8 cellular contexts compared by ENCODE assay signal in the genomic region with DNA sequence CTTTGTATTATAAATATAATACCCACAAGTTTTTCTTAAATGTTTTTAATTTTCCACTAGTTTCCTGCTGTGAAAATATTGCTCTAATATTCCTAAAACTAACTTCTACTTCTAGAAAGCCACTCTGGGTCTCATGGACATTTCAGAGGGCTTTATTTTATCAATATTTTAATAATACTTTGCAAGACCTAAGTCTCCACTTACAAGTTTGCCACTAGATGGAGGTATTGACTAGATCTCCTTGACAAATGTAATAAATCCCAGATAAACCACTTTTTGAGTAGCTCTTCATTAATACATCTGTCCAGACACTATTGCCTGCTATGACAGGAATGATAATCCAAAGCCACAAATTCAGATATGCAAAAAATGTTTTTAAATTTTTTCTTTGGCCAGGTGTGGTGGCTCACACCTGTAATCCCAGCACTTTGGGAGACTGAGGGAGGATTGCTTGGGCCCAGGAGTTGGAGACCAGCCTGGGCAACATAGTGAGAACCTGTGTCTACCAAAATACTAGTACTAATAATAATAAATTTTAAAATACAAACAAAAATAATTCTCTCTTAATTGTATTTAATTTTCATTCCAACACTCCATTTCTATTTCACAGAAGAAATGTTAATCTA. TPM values are rescaled to one million over a fixed set of nuclear protein-coding genes. Genes with fewer than 3 reads are reported as not detected.
DNase-seq lines count a peak whose midpoint lies in the region; ATAC-seq and TF ChIP-seq lines count a peak whose summit lies in the region.

No MANE protein-coding gene starts in this region.

- no peaks in the 10 kb centered on the region for H3K36me3 Mint-ChIP-seq in stimulated activated memory B cell treated with anti-CD40 and anti-IgM and Interleukin-4, amounts not matched to agents 10 μg/mL and 1 μg/mL and 100 μg/mL, for 72 hours

- H3K27ac ChIP-seq in VCaP, result no peak overlapping the region; the same call in 1 of the 2 replicates

- no peak overlapping the region for H3K4me3 Mint-ChIP-seq in stimulated activated memory B cell treated with anti-CD40 and anti-IgM and Interleukin-4, amounts not matched to agents 10 μg/mL and 1 μg/mL and 100 μg/mL, for 72 hours

- intact Hi-C loops in posterior cingulate gyrus (cut with DNase I), result loop anchor here (5.0 to 10.0 kb wide), 2 partner anchors 347 to 529 kb away; a partner anchor contains a TSS

- H3K27ac Mint-ChIP-seq in stimulated activated memory B cell treated with anti-CD40 and anti-IgM and Interleukin-4, amounts not matched to agents 10 μg/mL and 1 μg/mL and 100 μg/mL, for 72 hours, result no peak overlapping the region

- in situ Hi-C loops in G401 (cut with HindIII; ENCODE audit: low sequenced_read_pairs), result no loop called here

- H3K9me3 Mint-ChIP-seq in stimulated activated memory B cell treated with anti-CD40 and anti-IgM and Interleukin-4, amounts not matched to agents 10 μg/mL and 1 μg/mL and 100 μg/mL, for 72 hours, result no peaks in the 10 kb centered on the region

- ATAC-seq in stimulated activated memory B cell treated with anti-CD40 and anti-IgM and Interleukin-4, amounts not matched to agents 10 μg/mL and 1 μg/mL and 100 μg/mL, for 72 hours, result no peak

- no peaks in the 10 kb centered on the region for H3K27me3 Mint-ChIP-seq in stimulated activated memory B cell treated with anti-CD40 and anti-IgM and Interleukin-4, amounts not matched to agents 10 μg/mL and 1 μg/mL and 100 μg/mL, for 72 hours

- DNase-seq in G401 (ENCODE audit: low spot score) (peak; percentile 28), MV-4-11 (lab: John Stamatoyannopoulos, UW) (peak; percentile 45), inferior parietal cortex (ENCODE audit: extremely low spot score) (peak; percentile 58), posterior cingulate gyrus (no peak)
- no peak for DNase-seq in stimulated activated CD4-positive, alpha-beta T cell treated with anti-CD3 and anti-CD28 coated beads, Interleukin-4, amount 100 ng/mL, for 24 hours
- DNase-seq in activated CD4-positive, CD25-positive, alpha-beta regulatory T cell treated with anti-CD3 and anti-CD28 coated beads, Interleukin-2, amount 50 U/mL, for 72 hours, result no peak

- H3K4me1 Mint-ChIP-seq in stimulated activated memory B cell treated with anti-CD40 and anti-IgM and Interleukin-4, amounts not matched to agents 10 μg/mL and 1 μg/mL and 100 μg/mL, for 72 hours, result peaks cover 18% of the 10 kb centered on the region

- TF ChIP-seq CTCF in VCaP (conservative IDR thresholded peaks at IDR 0.05), result peak; percentile 87

RNA-seq across cellular contexts. Expression of a gene that starts 3.5 kb away (rescaled TPM):
- 228 and 246 TPM in 2 replicates for total RNA-seq in G401 (2014; rRNA removed; shearing (Covaris generic))

Comparison
In these comparisons a context has a peak if more than half of its experiments do, and no peak if none do; other contexts are left out.
1. DNase-seq: peak in G401 (single experiment), MV-4-11 (single experiment) and inferior parietal cortex (single experiment); none in posterior cingulate gyrus (0 of 10), stimulated activated CD4-positive, alpha-beta T cell treated with anti-CD3 and anti-CD28 coated beads, Interleukin-4, amount 100 ng/mL, for 24 hours (single experiment) and activated CD4-positive, CD25-positive, alpha-beta regulatory T cell treated with anti-CD3 and anti-CD28 coated beads, Interleukin-2, amount 50 U/mL, for 72 hours (single experiment).